13 cellular contexts compared by ENCODE assay signal in the genomic region with DNA sequence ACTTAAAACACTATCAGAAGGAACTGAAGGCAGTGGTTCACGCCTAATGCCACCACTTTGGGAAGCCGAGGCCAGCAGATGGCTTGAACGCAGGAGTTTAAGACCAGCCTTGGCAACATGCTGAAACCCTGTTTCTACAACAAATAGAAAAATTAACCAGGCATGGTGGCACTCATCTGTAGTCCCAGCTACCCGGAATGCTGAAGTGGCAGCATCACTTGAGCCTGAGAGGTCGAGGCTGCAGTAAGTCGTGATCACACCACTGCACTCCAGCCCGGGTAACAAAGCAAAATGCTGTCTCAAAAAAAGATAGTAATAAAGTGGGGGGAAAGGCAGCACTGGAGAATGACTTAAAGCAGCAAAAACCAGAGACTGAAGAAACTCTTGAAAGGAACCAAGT. TPM values are rescaled to one million over a fixed set of nuclear protein-coding genes. Genes with fewer than 3 reads are reported as not detected.
A peak's percentile ranks its signal among the peaks of the same experiment; 100 is the strongest.
DNase-seq lines count a peak whose midpoint lies in the region; ATAC-seq, FAIRE-seq and TF ChIP-seq lines count a peak whose summit lies in the region.
"Had no signal": no experiment of that assay in that cellular context is flagged by ENCODE, and none has a peak within 500 bp of the region (broad histone marks: within the 10 kb centered on the region; RNA-seq: fewer than 3 reads in every experiment).

No MANE protein-coding gene starts in this region.

- no peaks in the 10 kb centered on the region for H3K27me3 ChIP-seq in esophagus muscularis mucosa
- no peaks in the 10 kb centered on the region for H3K27me3 ChIP-seq in aorta (ENCODE audit: control insufficient read depth in 1 of 2, insufficient read depth in 2 of 2, low read length in 1 of 2)
- H3K27me3 ChIP-seq: ovary, suprapubic skin had no signal

- CTCF ChIA-PET in WTC11 (lab: Charles Lee), result interaction anchor here (1.0 kb wide), 1 partner anchor 115 kb away, joined by 4 read pairs; the partner anchor contains the start of genes ANKRD16 and FBH1

- no peak for DNase-seq in activated T-cell treated with anti-CD3 and anti-CD28 coated beads, Interleukin-2, amount 50 U/mL, for 72 hours
- DNase-seq in activated T-cell treated with anti-CD3 and anti-CD28 coated beads, Interleukin-2, amount 50 U/mL, for 48 hours, result no peak
- DNase-seq in WTC11 (ENCODE audit: low spot score) (no peak), esophagus muscularis mucosa (ENCODE audit: extremely low spot score) (no peak), D721Med (ENCODE audit: insufficient read length, low spot score) (no peak), aorta (no peak)
- no peak for DNase-seq in stimulated activated naive B cell treated with anti-CD40 and anti-IgM and Interleukin-4, amounts not matched to agents 10 μg/mL and 1 μg/mL and 100 μg/mL, for 72 hours
- DNase-seq: NCI-H2029 treated with DMSO at 0.1 percent for 48 hours, NCI-H82, ovary had no signal

- peak overlapping the region; percentile 17 to 72 (median 60) for H3K27ac ChIP-seq in esophagus muscularis mucosa (replicated peaks in 1 of 4)
- H3K27ac ChIP-seq in aorta (ENCODE audit: low read depth in 1 of 2, low read length in 2 of 2), result no peak overlapping the region
- H3K27ac ChIP-seq: ovary had no signal

- H3K4me3 Mint-ChIP-seq in activated T-cell treated with anti-CD3 and anti-CD28 coated beads, Interleukin-2, amount 50 U/mL, for 72 hours, result no peak overlapping the region
- no peak overlapping the region for H3K4me3 Mint-ChIP-seq in WTC11
- no peak overlapping the region for H3K4me3 Mint-ChIP-seq in stimulated activated naive B cell treated with anti-CD40 and anti-IgM and Interleukin-4, amounts not matched to agents 10 μg/mL and 1 μg/mL and 100 μg/mL, for 72 hours

- POLR2A ChIA-PET in WTC11 (lab: Charles Lee), result no interaction called here

- ATAC-seq in activated T-cell treated with anti-CD3 and anti-CD28 coated beads, Interleukin-2, amount 50 U/mL, for 72 hours (replicated peaks in 1 of 2), result no peak
- no peak for ATAC-seq in WTC11
- ATAC-seq in stimulated activated naive B cell treated with anti-CD40 and anti-IgM and Interleukin-4, amounts not matched to agents 10 μg/mL and 1 μg/mL and 100 μg/mL, for 72 hours (replicated peaks), result no peak
- no peak for ATAC-seq in HG03045 (IDR thresholded peaks at IDR 0.05; ENCODE audit: unreplicated experiment)
- ATAC-seq in aorta (ENCODE audit: low FRiP score), result no peak

- H3K27ac Mint-ChIP-seq in activated T-cell treated with anti-CD3 and anti-CD28 coated beads, Interleukin-2, amount 50 U/mL, for 72 hours, result peak overlapping the region; percentile 83
- H3K27ac Mint-ChIP-seq in WTC11, result peak overlapping the region; percentile 80; the same call in 1 of the 2 replicates
- H3K27ac Mint-ChIP-seq in stimulated activated naive B cell treated with anti-CD40 and anti-IgM and Interleukin-4, amounts not matched to agents 10 μg/mL and 1 μg/mL and 100 μg/mL, for 72 hours, result peak overlapping the region; percentile 59

- TF ChIP-seq EP300 in esophagus muscularis mucosa (IDR thresholded peaks at IDR 0.05), result no peak

- H3K4me1 ChIP-seq in esophagus muscularis mucosa (peaks cover 28 to 39% (median 34%) of the 10 kb centered on the region in 4 donors), aorta (ENCODE audit: control insufficient read depth in 1 of 2, insufficient read depth in 2 of 2, low read length in 2 of 2) (no peaks in the 10 kb centered on the region)

- 93% methylated on average over 7 of the region's 7 CpGs for WGBS in esophagus muscularis mucosa
- 85 to 88% methylated on average over 7 of the region's 7 CpGs for WGBS in aorta, 2 donors

- H3K4me3 ChIP-seq in esophagus muscularis mucosa (no peak overlapping the region), aorta (ENCODE audit: low read length in 2 of 2) (no peak overlapping the region)
- H3K4me3 ChIP-seq: lung, ovary, suprapubic skin had no signal

- TF ChIP-seq CTCF in WTC11 (IDR thresholded peaks at IDR 0.05) (no peak), esophagus muscularis mucosa (IDR thresholded peaks at IDR 0.05) (no peak), D721Med (IDR thresholded peaks at IDR 0.05; ENCODE audit: insufficient read depth, missing control alignments) (no peak)

- intact Hi-C loops in esophagus muscularis mucosa (cut with DNase I), result loop anchor here (5.0 kb wide), 1 partner anchor 37 kb away; the partner anchor contains the start of gene GDI2
- intact Hi-C loops in aorta (cut with DNase I), result loop anchor here in 1 of 2 donors (10.0 kb wide), 1 partner anchor 110 kb away; the partner anchor contains the start of gene ASB13

- H3K4me1 Mint-ChIP-seq in activated T-cell treated with anti-CD3 and anti-CD28 coated beads, Interleukin-2, amount 50 U/mL, for 72 hours (ENCODE audit: low read depth), result peaks cover 45% of the 10 kb centered on the region
- peaks cover 16% of the 10 kb centered on the region for H3K4me1 Mint-ChIP-seq in WTC11
- peaks cover 29 to 54% of the 10 kb centered on the region in 2 donors for H3K4me1 Mint-ChIP-seq in stimulated activated naive B cell treated with anti-CD40 and anti-IgM and Interleukin-4, amounts not matched to agents 10 μg/mL and 1 μg/mL and 100 μg/mL, for 72 hours

- no peak for FAIRE-seq in D721Med (lab: Jason Lieb, UNC)

- H3K9me3 Mint-ChIP-seq in activated T-cell treated with anti-CD3 and anti-CD28 coated beads, Interleukin-2, amount 50 U/mL, for 72 hours, result no peaks in the 10 kb centered on the region
- H3K9me3 Mint-ChIP-seq in WTC11, result no peaks in the 10 kb centered on the region
- no peaks in the 10 kb centered on the region for H3K9me3 Mint-ChIP-seq in stimulated activated naive B cell treated with anti-CD40 and anti-IgM and Interleukin-4, amounts not matched to agents 10 μg/mL and 1 μg/mL and 100 μg/mL, for 72 hours

- H3K36me3 ChIP-seq in esophagus muscularis mucosa (peaks cover 0 to 42% (median 22%) of the 10 kb centered on the region in 4 donors), aorta (ENCODE audit: control insufficient read depth in 1 of 2, insufficient read depth in 2 of 2, low read length in 1 of 2) (peaks cover 0 to 2% of the 10 kb centered on the region in 2 donors)
- H3K36me3 ChIP-seq: ovary had no signal

- H3K27me3 Mint-ChIP-seq in activated T-cell treated with anti-CD3 and anti-CD28 coated beads, Interleukin-2, amount 50 U/mL, for 72 hours (ENCODE audit: low read depth), result no peaks in the 10 kb centered on the region
- no peaks in the 10 kb centered on the region for H3K27me3 Mint-ChIP-seq in WTC11 (ENCODE audit: low read depth)
- no peaks in the 10 kb centered on the region for H3K27me3 Mint-ChIP-seq in stimulated activated naive B cell treated with anti-CD40 and anti-IgM and Interleukin-4, amounts not matched to agents 10 μg/mL and 1 μg/mL and 100 μg/mL, for 72 hours

- no peaks in the 10 kb centered on the region for H3K9me3 ChIP-seq in esophagus muscularis mucosa
- H3K9me3 ChIP-seq in aorta (ENCODE audit: control insufficient read depth, low read length), result no peaks in the 10 kb centered on the region
- H3K9me3 ChIP-seq: ovary, suprapubic skin had no signal

- peaks cover 8 to 41% of the 10 kb centered on the region in 2 donors for H3K36me3 Mint-ChIP-seq in activated T-cell treated with anti-CD3 and anti-CD28 coated beads, Interleukin-2, amount 50 U/mL, for 72 hours (ENCODE audit: insufficient read depth in 2 of 2)
- H3K36me3 Mint-ChIP-seq in WTC11, result peaks cover 61% of the 10 kb centered on the region
- peaks cover 58 to 81% of the 10 kb centered on the region in 2 donors for H3K36me3 Mint-ChIP-seq in stimulated activated naive B cell treated with anti-CD40 and anti-IgM and Interleukin-4, amounts not matched to agents 10 μg/mL and 1 μg/mL and 100 μg/mL, for 72 hours

- no peak for TF ChIP-seq POLR2A in esophagus muscularis mucosa (IDR thresholded peaks at IDR 0.05; ENCODE audit: low read depth)

TF ChIP-seq in WTC11, 78 proteins besides CTCF, POLR2A, EP300 and RAD21 (continues in another document):
- TF ChIP-seq ZBTB21 (CRISPR knock-in tag; IDR thresholded peaks at IDR 0.05; ENCODE audit: borderline replicate concordance) (no peak), ZNF423 (CRISPR knock-in tag; IDR thresholded peaks at IDR 0.05) (no peak), NR3C1 (CRISPR knock-in tag; conservative IDR thresholded peaks at IDR 0.05; ENCODE audit: low read depth) (no peak), FOXJ3 (CRISPR knock-in tag; IDR thresholded peaks at IDR 0.05; ENCODE audit: borderline replicate concordance) (no peak), AR (CRISPR knock-in tag; IDR thresholded peaks at IDR 0.05) (no peak)
- TF ChIP-seq, protein P1, sequence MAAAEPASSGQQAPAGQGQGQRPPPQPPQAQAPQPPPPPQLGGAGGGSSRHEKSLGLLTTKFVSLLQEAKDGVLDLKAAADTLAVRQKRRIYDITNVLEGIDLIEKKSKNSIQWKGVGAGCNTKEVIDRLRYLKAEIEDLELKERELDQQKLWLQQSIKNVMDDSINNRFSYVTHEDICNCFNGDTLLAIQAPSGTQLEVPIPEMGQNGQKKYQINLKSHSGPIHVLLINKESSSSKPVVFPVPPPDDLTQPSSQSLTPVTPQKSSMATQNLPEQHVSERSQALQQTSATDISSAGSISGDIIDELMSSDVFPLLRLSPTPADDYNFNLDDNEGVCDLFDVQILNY (CRISPR knock-in tag; IDR thresholded peaks at IDR 0.05), result no peak

RNA-seq across cellular contexts. Expression of gene GDI2, which starts 38.2 kb away (rescaled TPM):
- total RNA-seq in activated T-cell treated with anti-CD3 and anti-CD28 coated beads, Interleukin-2, amount 50 U/mL, for 72 hours, result 100 to 1,000 TPM; 275 to 309 TPM
- total RNA-seq in WTC11 (2021), result 319 to 326 TPM (median 321 TPM) in 3 replicates
- total RNA-seq in esophagus muscularis mucosa, result 100 to 1,000 TPM; 194 to 233 (median 210) TPM
- 100 to 1,000 TPM; 140 to 161 TPM for total RNA-seq in aorta
- polyA plus RNA-seq in aorta, result 100 to 1,000 TPM; 116 to 147 TPM

Comparison
In these comparisons a context has a peak if more than half of its experiments do, and no peak if none do; other contexts are left out.
1. H3K27ac ChIP-seq: peak in esophagus muscularis mucosa (4 of 4); none in aorta (0 of 2).
2. Peak in every context shown above with its lines, with median percentiles within 50 percentile points of each other: H3K27ac Mint-ChIP-seq.